In the genomic region with DNA sequence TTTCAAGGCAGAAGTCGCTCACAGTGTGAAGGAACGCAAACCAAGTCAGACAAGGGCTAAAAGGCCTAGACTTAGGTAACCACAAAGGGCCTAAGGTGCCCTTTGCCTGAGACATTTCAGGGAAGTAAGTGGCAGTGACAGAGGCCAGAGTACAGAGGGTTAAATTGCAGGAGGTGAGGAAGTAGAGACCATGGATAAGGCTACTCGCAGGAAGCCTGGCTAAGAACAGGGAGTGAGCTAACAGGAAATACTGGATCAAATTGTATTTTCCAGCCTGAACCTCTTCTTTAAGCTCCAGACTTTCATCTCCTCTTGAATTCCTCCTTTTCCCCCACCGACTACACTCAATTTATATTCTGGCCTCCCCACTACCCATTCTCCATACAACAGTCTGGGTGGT, we compare ENCODE assay signal across 20 cellular contexts. TPM values are rescaled to one million over a fixed set of nuclear protein-coding genes. Genes with fewer than 3 reads are reported as not detected.
DNase-seq lines count a peak whose midpoint lies in the region; ATAC-seq and TF ChIP-seq lines count a peak whose summit lies in the region.
"Had no signal": no experiment of that assay in that cellular context is flagged by ENCODE, and none has a peak within 500 bp of the region (broad histone marks: within the 10 kb centered on the region; RNA-seq: fewer than 3 reads in every experiment).

No MANE protein-coding gene starts in this region.

- TF ChIP-seq CTCF in heart right ventricle (IDR thresholded peaks at IDR 0.05) (no peak), chondrocyte (IDR thresholded peaks at IDR 0.05) (no peak), gastrocnemius medialis (IDR thresholded peaks at IDR 0.05 in 4 of 5, conservative IDR thresholded peaks at IDR 0.05 in 1 of 5) (no peak)

- peaks cover 9% of the 10 kb centered on the region for H3K4me1 Mint-ChIP-seq in chondrocyte (ENCODE audit: low read depth)

- no peak for DNase-seq in heart right ventricle
- no peak for DNase-seq in Right ventricle myocardium inferior (ENCODE audit: missing footprints)
- no peak for DNase-seq in chondrocyte (ENCODE audit: low spot score)
- no peak for DNase-seq in left colon
- DNase-seq in gastrocnemius medialis = no peak
- no peak for DNase-seq in ACHN
- DNase-seq in NCI-H2081 treated with DMSO at 0.1 percent for 48 hours (lab: John Stamatoyannopoulos, UW) = no peak
- DNase-seq: AML-193, COR-L47, EL, HFFc6, Karpas-422, MG63, NCI-H1105 treated with DMSO at 0.1 percent for 48 hours, NCI-H1694 treated with DMSO at 0.1 percent for 48 hours, NCI-H2171 treated with DMSO at 0.1 percent for 48 hours, NCI-H446 treated with DMSO at 0.1 percent for 48 hours, NCI-H774, PC-3 had no signal

- WGBS in heart right ventricle, 2 donors = 77 to 83% methylated on average over 4 of the region's 4 CpGs

- H3K4me1 ChIP-seq in heart right ventricle (peaks cover 0 to 56% (median 25%) of the 10 kb centered on the region in 9 donors), gastrocnemius medialis (peaks cover 51 to 53% of the 10 kb centered on the region in 2 donors)

- no peak overlapping the region for H3K4me3 ChIP-seq in heart right ventricle
- H3K4me3 ChIP-seq in gastrocnemius medialis = no peak overlapping the region
- H3K4me3 ChIP-seq: MG63 had no signal

- H3K27ac Mint-ChIP-seq in chondrocyte (ENCODE audit: unreplicated experiment) = peak overlapping the region; percentile 58
- H3K27ac Mint-ChIP-seq: HFFc6 had no signal

- no peaks in the 10 kb centered on the region for H3K9me3 Mint-ChIP-seq in chondrocyte (ENCODE audit: low read depth)
- H3K9me3 Mint-ChIP-seq: HFFc6 had no signal

- no peak overlapping the region for H3K4me3 Mint-ChIP-seq in chondrocyte (ENCODE audit: unreplicated experiment)
- H3K4me3 Mint-ChIP-seq: HFFc6 had no signal

- peak overlapping the region in 7 of 10 donors; percentile 19 to 71 (median 38) for H3K27ac ChIP-seq in heart right ventricle
- H3K27ac ChIP-seq in gastrocnemius medialis = peak overlapping the region; percentile 3 to 44 (median 27)

- TF ChIP-seq POLR2A in gastrocnemius medialis (IDR thresholded peaks at IDR 0.05) = no peak

- H3K36me3 ChIP-seq in heart right ventricle = no peaks in the 10 kb centered on the region
- no peaks in the 10 kb centered on the region for H3K36me3 ChIP-seq in gastrocnemius medialis
- H3K36me3 ChIP-seq: MG63 had no signal

- intact Hi-C loops in heart right ventricle (cut with DNase I) = no loop called here
- intact Hi-C loops in Right ventricle myocardium inferior (cut with DNase I) = no loop called here
- intact Hi-C loops in left colon (cut with DNase I, micrococcal nuclease) = no loop called here
- intact Hi-C loops in gastrocnemius medialis (cut with DNase I; ENCODE audit: low total_unique reads) = no loop called here

- H3K27me3 ChIP-seq in heart right ventricle (no peaks in the 10 kb centered on the region), gastrocnemius medialis (no peaks in the 10 kb centered on the region)
- H3K27me3 ChIP-seq: MG63 had no signal

- ATAC-seq in heart right ventricle (peak in 3 of 8 donors; percentile 23 to 59 (median 40)), Right ventricle myocardium inferior (no peak), left colon (peak; percentile 48), gastrocnemius medialis (no peak), HG03280 (IDR thresholded peaks at IDR 0.05; ENCODE audit: unreplicated experiment) (no peak)
- ATAC-seq: PC-3 had no signal

- in situ Hi-C loops in gastrocnemius medialis (cut with MboI; ENCODE audit: low sequenced_read_pairs in 4 of 4) (no loop called here), ACHN (cut with HindIII; ENCODE audit: low pct_ligation_motif_present, low pct_unique_long_range_greater_than_20kb, low sequenced_read_pairs) (no loop called here)

- H3K9me3 ChIP-seq in heart right ventricle = no peaks in the 10 kb centered on the region
- no peaks in the 10 kb centered on the region for H3K9me3 ChIP-seq in gastrocnemius medialis
- H3K9me3 ChIP-seq: MG63 had no signal

- no peaks in the 10 kb centered on the region for H3K27me3 Mint-ChIP-seq in chondrocyte (ENCODE audit: low read depth)

- H3K36me3 Mint-ChIP-seq in chondrocyte (ENCODE audit: low read depth) = no peaks in the 10 kb centered on the region

RNA-seq across cellular contexts. Expression of gene ZHX3, which starts 16.6 kb away (rescaled TPM):
- total RNA-seq in heart right ventricle (10 to 100 TPM; 26.2 to 51.8 (median 31.0) TPM), Right ventricle myocardium inferior (34.5 TPM), chondrocyte (52.6 to 55.5 TPM (median 52.9 TPM) in 3 replicates), left colon (10 to 100 TPM; 31.7 to 35.3 TPM), gastrocnemius medialis (10 to 100 TPM; 20.1 to 30.0 (median 25.9) TPM)
- polyA plus RNA-seq in heart right ventricle = 10 to 100 TPM in 1 of 2 donors, 1 to 10 TPM in 1; 6.5 to 20.6 TPM

RNA-seq across cellular contexts. Expression of gene LPIN3, which starts 39.7 kb away (rescaled TPM):
- total RNA-seq in heart right ventricle = 10 to 100 TPM; 12.5 to 26.5 (median 18.2) TPM
- polyA plus RNA-seq in heart right ventricle = 10 to 100 TPM; 11.1 to 45.5 TPM
- total RNA-seq in Right ventricle myocardium inferior = 18.1 TPM
- total RNA-seq in chondrocyte = 3.3 to 5.1 TPM (median 3.5 TPM) in 3 replicates
- total RNA-seq in left colon = 10 to 100 TPM; 45.5 to 57.0 TPM
- 1 to 10 TPM in 2 of 4 donors, under 1 TPM in 2; 0.56 to 2.4 (median 1.1) TPM for total RNA-seq in gastrocnemius medialis
